In the genomic region with DNA sequence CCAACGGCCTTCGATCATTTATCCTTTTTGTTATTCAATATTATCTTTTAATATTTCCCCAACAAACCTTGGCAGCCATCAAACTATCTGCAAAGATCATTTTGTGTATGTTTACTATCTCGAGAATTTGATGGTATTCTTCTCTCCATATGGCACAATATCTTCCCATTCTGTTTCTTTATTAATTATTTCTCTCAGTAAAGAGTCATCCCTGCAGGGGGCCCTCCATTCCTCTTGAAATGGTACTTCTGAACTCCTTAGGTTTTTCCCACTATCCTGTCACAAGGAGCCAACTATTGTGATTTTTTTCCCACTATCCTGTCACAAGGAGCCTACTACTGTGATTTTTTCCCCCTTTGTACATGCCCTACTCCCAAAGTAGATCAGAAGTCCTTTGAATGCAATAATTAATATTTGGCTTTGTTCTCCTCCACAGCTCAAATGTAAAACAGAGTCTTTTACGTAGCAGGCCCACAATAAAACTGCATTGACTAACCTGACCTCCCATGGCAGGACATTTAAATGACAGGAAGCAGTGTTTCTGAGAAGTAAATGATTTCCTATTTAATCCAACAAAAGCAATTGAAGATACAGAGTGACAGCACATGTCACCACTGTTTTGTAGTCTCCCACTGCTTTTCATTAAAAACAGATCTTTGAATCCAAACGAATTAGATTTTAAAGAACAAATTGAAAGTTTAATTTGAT, we compare ENCODE assay signal across 18 cellular contexts. TPM values are rescaled to one million over a fixed set of nuclear protein-coding genes. Genes with fewer than 3 reads are reported as not detected.
DNase-seq lines count a peak whose midpoint lies in the region; ATAC-seq, FAIRE-seq and TF ChIP-seq lines count a peak whose summit lies in the region.
"Had no signal": no experiment of that assay in that cellular context is flagged by ENCODE, and none has a peak within 500 bp of the region (broad histone marks: within the 10 kb centered on the region; RNA-seq: fewer than 3 reads in every experiment).

No MANE protein-coding gene starts in this region.

- no peaks in the 10 kb centered on the region for H3K9me3 ChIP-seq in pancreas
- H3K9me3 ChIP-seq: mucosa of descending colon, vagina had no signal

- H3K36me3 Mint-ChIP-seq in activated CD8-positive, alpha-beta T cell treated with anti-CD3 and anti-CD28 coated beads, Interleukin-2, amount 10 ng/mL, durations not matched to agents 7 days and 5 days (ENCODE audit: low read depth): no peaks in the 10 kb centered on the region
- H3K36me3 Mint-ChIP-seq in activated CD8-positive, alpha-beta T cell treated with anti-CD3 and anti-CD28 coated beads for 36 hours (ENCODE audit: low read depth): no peaks in the 10 kb centered on the region
- no peaks in the 10 kb centered on the region for H3K36me3 Mint-ChIP-seq in activated T-helper 17 cell treated with anti-CD3 and anti-CD28 coated beads, Interleukin-2, amount 50 U/mL, for 72 hours (ENCODE audit: low read depth)
- H3K36me3 Mint-ChIP-seq: activated naive CD8-positive, alpha-beta T cell treated with anti-CD3 and anti-CD28 coated beads, Interleukin-2, amount 10 ng/mL, durations not matched to agents 7 days and 5 days; stimulated activated memory B cell treated with anti-CD40 and anti-IgM and Interleukin-4, amounts not matched to agents 10 μg/mL and 1 μg/mL and 100 μg/mL, for 72 hours had no signal

- no peaks in the 10 kb centered on the region for H3K36me3 ChIP-seq in pancreas
- H3K36me3 ChIP-seq: vagina had no signal

- WGBS in pancreas, 2 donors: 42 to 52% methylated on average over 5 of the region's 5 CpGs

- POLR2A ChIA-PET in activated CD8-positive, alpha-beta T cell treated with anti-CD3 and anti-CD28 coated beads, Interleukin-2, amount 10 ng/mL, durations not matched to agents 7 days and 5 days (lab: Charles Lee): no interaction called here
- POLR2A ChIA-PET in activated CD8-positive, alpha-beta T cell treated with anti-CD3 and anti-CD28 coated beads for 36 hours (lab: Charles Lee): no interaction called here

- TF ChIP-seq CTCF in activated CD8-positive, alpha-beta T cell treated with anti-CD3 and anti-CD28 coated beads for 36 hours (IDR thresholded peaks at IDR 0.05): no peak
- TF ChIP-seq CTCF in pancreas (IDR thresholded peaks at IDR 0.05): no peak

- intact Hi-C loops in activated CD8-positive, alpha-beta T cell treated with anti-CD3 and anti-CD28 coated beads for 36 hours (cut with micrococcal nuclease): no loop called here
- intact Hi-C loops in pancreas (cut with DNase I): no loop called here

- H3K4me3 Mint-ChIP-seq in activated CD8-positive, alpha-beta T cell treated with anti-CD3 and anti-CD28 coated beads, Interleukin-2, amount 10 ng/mL, durations not matched to agents 7 days and 5 days: no peak overlapping the region
- no peak overlapping the region for H3K4me3 Mint-ChIP-seq in activated CD8-positive, alpha-beta T cell treated with anti-CD3 and anti-CD28 coated beads for 36 hours
- H3K4me3 Mint-ChIP-seq in activated T-helper 17 cell treated with anti-CD3 and anti-CD28 coated beads, Interleukin-2, amount 50 U/mL, for 72 hours: no peak overlapping the region
- H3K4me3 Mint-ChIP-seq: activated naive CD8-positive, alpha-beta T cell treated with anti-CD3 and anti-CD28 coated beads, Interleukin-2, amount 10 ng/mL, durations not matched to agents 7 days and 5 days; stimulated activated memory B cell treated with anti-CD40 and anti-IgM and Interleukin-4, amounts not matched to agents 10 μg/mL and 1 μg/mL and 100 μg/mL, for 72 hours had no signal

- CTCF ChIA-PET in activated CD8-positive, alpha-beta T cell treated with anti-CD3 and anti-CD28 coated beads, Interleukin-2, amount 10 ng/mL, durations not matched to agents 7 days and 5 days (lab: Charles Lee): no interaction called here
- CTCF ChIA-PET in activated CD8-positive, alpha-beta T cell treated with anti-CD3 and anti-CD28 coated beads for 36 hours (lab: Charles Lee): no interaction called here

- H3K4me3 ChIP-seq in pancreas: no peak overlapping the region
- H3K4me3 ChIP-seq: GM12878, mucosa of descending colon, vagina had no signal

- H3K27me3 Mint-ChIP-seq in activated CD8-positive, alpha-beta T cell treated with anti-CD3 and anti-CD28 coated beads, Interleukin-2, amount 10 ng/mL, durations not matched to agents 7 days and 5 days (ENCODE audit: low read depth): no peaks in the 10 kb centered on the region
- no peaks in the 10 kb centered on the region for H3K27me3 Mint-ChIP-seq in activated CD8-positive, alpha-beta T cell treated with anti-CD3 and anti-CD28 coated beads for 36 hours
- no peaks in the 10 kb centered on the region for H3K27me3 Mint-ChIP-seq in activated T-helper 17 cell treated with anti-CD3 and anti-CD28 coated beads, Interleukin-2, amount 50 U/mL, for 72 hours
- H3K27me3 Mint-ChIP-seq: activated naive CD8-positive, alpha-beta T cell treated with anti-CD3 and anti-CD28 coated beads, Interleukin-2, amount 10 ng/mL, durations not matched to agents 7 days and 5 days; stimulated activated memory B cell treated with anti-CD40 and anti-IgM and Interleukin-4, amounts not matched to agents 10 μg/mL and 1 μg/mL and 100 μg/mL, for 72 hours had no signal

- H3K9me3 Mint-ChIP-seq in activated CD8-positive, alpha-beta T cell treated with anti-CD3 and anti-CD28 coated beads, Interleukin-2, amount 10 ng/mL, durations not matched to agents 7 days and 5 days (ENCODE audit: insufficient read depth): no peaks in the 10 kb centered on the region
- H3K9me3 Mint-ChIP-seq in activated CD8-positive, alpha-beta T cell treated with anti-CD3 and anti-CD28 coated beads for 36 hours: peaks cover 6% of the 10 kb centered on the region
- no peaks in the 10 kb centered on the region for H3K9me3 Mint-ChIP-seq in activated T-helper 17 cell treated with anti-CD3 and anti-CD28 coated beads, Interleukin-2, amount 50 U/mL, for 72 hours
- H3K9me3 Mint-ChIP-seq: activated naive CD8-positive, alpha-beta T cell treated with anti-CD3 and anti-CD28 coated beads, Interleukin-2, amount 10 ng/mL, durations not matched to agents 7 days and 5 days had no signal

- peak; percentile 19 for ATAC-seq in activated CD8-positive, alpha-beta T cell treated with anti-CD3 and anti-CD28 coated beads, Interleukin-2, amount 10 ng/mL, durations not matched to agents 7 days and 5 days
- no peak for ATAC-seq in activated CD8-positive, alpha-beta T cell treated with anti-CD3 and anti-CD28 coated beads for 36 hours
- ATAC-seq in activated T-helper 17 cell treated with anti-CD3 and anti-CD28 coated beads, Interleukin-2, amount 50 U/mL, for 72 hours (replicated peaks): peak; percentile 32
- peak; percentile 43 to 74 (median 62) for ATAC-seq in pancreas
- ATAC-seq: GM12878; mucosa of descending colon; Panc1; stimulated activated memory B cell treated with anti-CD40 and anti-IgM and Interleukin-4, amounts not matched to agents 10 μg/mL and 1 μg/mL and 100 μg/mL, for 72 hours had no signal

- DNase-seq in activated CD8-positive, alpha-beta T cell treated with anti-CD3 and anti-CD28 coated beads, Interleukin-2, amount 10 ng/mL, durations not matched to agents 7 days and 5 days: no peak
- no peak for DNase-seq in activated CD8-positive, alpha-beta T cell treated with anti-CD3 and anti-CD28 coated beads for 36 hours
- DNase-seq in NCI-H1930 (lab: John Stamatoyannopoulos, UW) (peak; percentile 86 to 93), pancreas (no peak), NCI-H1694 (lab: John Stamatoyannopoulos, UW) (no peak), D341Med (ENCODE audit: low spot score) (no peak), NK-92 (lab: John Stamatoyannopoulos, UW; ENCODE audit: unreplicated experiment) (no peak)
- DNase-seq: activated naive CD8-positive, alpha-beta T cell treated with anti-CD3 and anti-CD28 coated beads, Interleukin-2, amount 10 ng/mL, durations not matched to agents 7 days and 5 days; DMS79 treated with DMSO at 0.1 percent for 48 hours; mucosa of descending colon; stimulated activated CD4-positive, alpha-beta T cell treated with anti-CD3 and anti-CD28 coated beads, Interleukin-4, amount 100 ng/mL, for 1 hour had no signal

- peak overlapping the region in 2 of 4 donors; percentile 9 to 13 for H3K27ac ChIP-seq in pancreas
- H3K27ac ChIP-seq: vagina had no signal

- FAIRE-seq in pancreas (lab: Jason Lieb, UNC): no peak
- FAIRE-seq: GM12878, H1 had no signal

- H3K27ac Mint-ChIP-seq in activated CD8-positive, alpha-beta T cell treated with anti-CD3 and anti-CD28 coated beads, Interleukin-2, amount 10 ng/mL, durations not matched to agents 7 days and 5 days: no peak overlapping the region
- no peak overlapping the region for H3K27ac Mint-ChIP-seq in activated CD8-positive, alpha-beta T cell treated with anti-CD3 and anti-CD28 coated beads for 36 hours
- no peak overlapping the region for H3K27ac Mint-ChIP-seq in activated T-helper 17 cell treated with anti-CD3 and anti-CD28 coated beads, Interleukin-2, amount 50 U/mL, for 72 hours
- H3K27ac Mint-ChIP-seq: activated naive CD8-positive, alpha-beta T cell treated with anti-CD3 and anti-CD28 coated beads, Interleukin-2, amount 10 ng/mL, durations not matched to agents 7 days and 5 days; stimulated activated memory B cell treated with anti-CD40 and anti-IgM and Interleukin-4, amounts not matched to agents 10 μg/mL and 1 μg/mL and 100 μg/mL, for 72 hours had no signal

- peaks cover 13 to 36% (median 33%) of the 10 kb centered on the region in 3 donors for H3K4me1 ChIP-seq in pancreas

- H3K4me1 Mint-ChIP-seq in activated CD8-positive, alpha-beta T cell treated with anti-CD3 and anti-CD28 coated beads, Interleukin-2, amount 10 ng/mL, durations not matched to agents 7 days and 5 days (ENCODE audit: low read depth): no peaks in the 10 kb centered on the region
- no peaks in the 10 kb centered on the region for H3K4me1 Mint-ChIP-seq in activated CD8-positive, alpha-beta T cell treated with anti-CD3 and anti-CD28 coated beads for 36 hours (ENCODE audit: low read depth)
- H3K4me1 Mint-ChIP-seq in activated T-helper 17 cell treated with anti-CD3 and anti-CD28 coated beads, Interleukin-2, amount 50 U/mL, for 72 hours: no peaks in the 10 kb centered on the region
- H3K4me1 Mint-ChIP-seq: activated naive CD8-positive, alpha-beta T cell treated with anti-CD3 and anti-CD28 coated beads, Interleukin-2, amount 10 ng/mL, durations not matched to agents 7 days and 5 days; stimulated activated memory B cell treated with anti-CD40 and anti-IgM and Interleukin-4, amounts not matched to agents 10 μg/mL and 1 μg/mL and 100 μg/mL, for 72 hours had no signal

- no peaks in the 10 kb centered on the region for H3K27me3 ChIP-seq in pancreas
- H3K27me3 ChIP-seq: vagina had no signal

RNA-seq across cellular contexts. Expression of a gene that starts 43.3 kb away (rescaled TPM):
- under 1 TPM in 1 of 2 experiments, not detected in 1; 0.08 TPM for total RNA-seq in activated CD8-positive, alpha-beta T cell treated with anti-CD3 and anti-CD28 coated beads, Interleukin-2, amount 10 ng/mL, durations not matched to agents 7 days and 5 days
- under 1 TPM in 1 of 2 experiments, not detected in 1; 0.20 TPM for total RNA-seq in activated CD8-positive, alpha-beta T cell treated with anti-CD3 and anti-CD28 coated beads for 36 hours
- total RNA-seq in activated T-helper 17 cell treated with anti-CD3 and anti-CD28 coated beads, Interleukin-2, amount 50 U/mL, for 72 hours: not detected
- total RNA-seq in pancreas: 10 to 100 TPM; 15.0 to 52.1 (median 20.2) TPM
- polyA plus RNA-seq in pancreas: 10 to 100 TPM in 1 of 2 donors, 1 to 10 TPM in 1; 9.9 to 23.5 TPM
- total RNA-seq: HT-29 had no signal

Comparison
In these comparisons a context has a peak if more than half of its experiments do, and no peak if none do; other contexts are left out.
1. DNase-seq: peak in NCI-H1930 (2 of 2); none in activated CD8-positive, alpha-beta T cell treated with anti-CD3 and anti-CD28 coated beads, Interleukin-2, amount 10 ng/mL, durations not matched to agents 7 days and 5 days (single experiment), activated CD8-positive, alpha-beta T cell treated with anti-CD3 and anti-CD28 coated beads for 36 hours (single experiment), pancreas (0 of 6), NCI-H1694 (single experiment), D341Med (single experiment) and NK-92 (single experiment).
2. RNA of a gene that starts 43.3 kb away (total RNA-seq): 15.0 to 52.1 TPM in pancreas; 0.20 TPM in activated CD8-positive, alpha-beta T cell treated with anti-CD3 and anti-CD28 coated beads for 36 hours, 0.08 TPM in activated CD8-positive, alpha-beta T cell treated with anti-CD3 and anti-CD28 coated beads, Interleukin-2, amount 10 ng/mL, durations not matched to agents 7 days and 5 days and not detected in activated T-helper 17 cell treated with anti-CD3 and anti-CD28 coated beads, Interleukin-2, amount 50 U/mL, for 72 hours; every median in the first group is over 10 times any median in the second.